Comparison of ENCODE assay signal across 23 cellular contexts in genomic region chr3:194994551-194994981, GRCh38.
"Had no signal": no experiment of that assay in that cellular context is flagged by ENCODE, and none has a peak within 500 bp of the region (broad histone marks: within the 10 kb centered on the region; RNA-seq: fewer than 3 reads in every experiment).

No MANE protein-coding gene starts in this region.

- DNase-seq: activated CD4-positive, alpha-beta T cell treated with anti-CD3 and anti-CD28 coated beads, Interleukin-2, amount 50 U/mL, for 1 hour; activated CD4-positive, CD25-positive, alpha-beta regulatory T cell treated with anti-CD3 and anti-CD28 coated beads, Interleukin-2, amount 50 U/mL, for 72 hours; activated gamma-delta T cell treated with Interleukin-2 at 50 U/mL for 16 hours; activated T-cell treated with anti-CD3 and anti-CD28 coated beads for 4 hours; amniotic stem cell; dermis blood vessel endothelial cell; effector memory CD8-positive, alpha-beta T cell; foreskin fibroblast; hippocampal formation; left colon; lower lobe of right lung; retina; stimulated activated CD4-positive, alpha-beta T cell treated with anti-CD3 and anti-CD28 coated beads, Interleukin-12 subunit alpha, Interleukin-12 subunit beta, amount 100 ng/mL, for 4 hours; stimulated activated CD4-positive, alpha-beta T cell treated with anti-CD3 and anti-CD28 coated beads, Interleukin-1b, Interleukin-23, amount 100 ng/mL, for 48 hours; stimulated activated naive CD4-positive, alpha-beta T cell; substantia nigra; T-helper 2 cell; uterus had no signal

- H3K4me1 ChIP-seq: lower lobe of right lung, tibial artery, uterus had no signal

- H3K36me3 Mint-ChIP-seq: activated naive CD4-positive, alpha-beta T cell treated with anti-CD3 and anti-CD28 coated beads, Interleukin-2, amount 50 U/mL, for 72 hours; naive thymus-derived CD8-positive, alpha-beta T cell had no signal

- H3K9me3 ChIP-seq: lower lobe of right lung, tibial artery, uterus had no signal

- H3K27ac Mint-ChIP-seq: activated naive CD4-positive, alpha-beta T cell treated with anti-CD3 and anti-CD28 coated beads, Interleukin-2, amount 50 U/mL, for 72 hours; activated T-helper 1 cell treated with anti-CD3 and anti-CD28 coated beads, Interleukin-12 subunit alpha, Interleukin-12 subunit beta, Interleukin-2, Interleukin-4 antibody, amounts not matched to agents 30 ng/mL and 10 ng/mL and 1 ng/mL, durations not matched to agents 14 hours and 24 hours and 36 hours; effector memory CD8-positive, alpha-beta T cell; naive thymus-derived CD8-positive, alpha-beta T cell had no signal

- H3K4me3 ChIP-seq: lower lobe of right lung, tibial artery, uterus had no signal

- H3K4me3 Mint-ChIP-seq: activated T-helper 1 cell treated with anti-CD3 and anti-CD28 coated beads, Interleukin-12 subunit alpha, Interleukin-12 subunit beta, Interleukin-2, Interleukin-4 antibody, amounts not matched to agents 30 ng/mL and 10 ng/mL and 1 ng/mL, durations not matched to agents 14 hours and 24 hours and 36 hours; effector memory CD8-positive, alpha-beta T cell; naive thymus-derived CD8-positive, alpha-beta T cell had no signal

- H3K4me1 Mint-ChIP-seq: naive thymus-derived CD8-positive, alpha-beta T cell had no signal

- H3K9me3 Mint-ChIP-seq: activated naive CD4-positive, alpha-beta T cell treated with anti-CD3 and anti-CD28 coated beads, Interleukin-2, amount 50 U/mL, for 72 hours; activated T-helper 1 cell treated with anti-CD3 and anti-CD28 coated beads, Interleukin-12 subunit alpha, Interleukin-12 subunit beta, Interleukin-2, Interleukin-4 antibody, amounts not matched to agents 30 ng/mL and 10 ng/mL and 1 ng/mL, durations not matched to agents 14 hours and 24 hours and 36 hours; effector memory CD8-positive, alpha-beta T cell; naive thymus-derived CD8-positive, alpha-beta T cell had no signal

- H3K36me3 ChIP-seq: lower lobe of right lung, tibial artery, uterus had no signal

- H3K27me3 ChIP-seq: tibial artery, uterus had no signal

- ATAC-seq: activated naive CD4-positive, alpha-beta T cell treated with anti-CD3 and anti-CD28 coated beads, Interleukin-2, amount 50 U/mL, for 72 hours; effector memory CD8-positive, alpha-beta T cell; left colon; lower lobe of right lung; naive thymus-derived CD8-positive, alpha-beta T cell had no signal

- H3K27ac ChIP-seq: lower lobe of right lung, tibial artery, uterus, VCaP had no signal
